ENCODE assay signal across 9 cellular contexts in genomic region chr21:38355992-38356781, GRCh38.
DNase-seq lines count a peak whose midpoint lies in the region; ATAC-seq, FAIRE-seq and TF ChIP-seq lines count a peak whose summit lies in the region.
"Had no signal": no experiment of that assay in that cellular context is flagged by ENCODE, and none has a peak within 500 bp of the region (broad histone marks: within the 10 kb centered on the region; RNA-seq: fewer than 3 reads in every experiment).

No MANE protein-coding gene starts in this region.

- H3K36me3 Mint-ChIP-seq in WTC11, result no peaks in the 10 kb centered on the region
- H3K36me3 Mint-ChIP-seq: activated naive CD4-positive, alpha-beta T cell treated with anti-CD3 and anti-CD28 coated beads, Interleukin-2, amount 50 U/mL, for 24 hours had no signal

- H3K27ac Mint-ChIP-seq in WTC11, result no peak overlapping the region
- H3K27ac Mint-ChIP-seq: activated naive CD4-positive, alpha-beta T cell treated with anti-CD3 and anti-CD28 coated beads, Interleukin-2, amount 50 U/mL, for 24 hours had no signal

- CTCF ChIA-PET in WTC11 (lab: Charles Lee), result interaction anchor here (0.6 to 4.1 kb wide), 17 partner anchors 15 to 673 kb away, joined by 3 to 55 read pairs (median 3); no protein-coding TSS in a partner anchor

- FAIRE-seq in bronchial epithelial cell (lab: Jason Lieb, UNC), result peak; percentile 93

- H3K27me3 ChIP-seq in bronchial epithelial cell (ENCODE audit: control insufficient read depth, insufficient read depth, low read length), result no peaks in the 10 kb centered on the region
- no peaks in the 10 kb centered on the region for H3K27me3 ChIP-seq in kidney epithelial cell (ENCODE audit: control insufficient read depth, insufficient read depth, low read length)

- TF ChIP-seq CTCF in WTC11 (IDR thresholded peaks at IDR 0.05), result peak; percentile 86
- peak; percentile 99 for TF ChIP-seq CTCF in bronchial epithelial cell (IDR thresholded peaks at IDR 0.05; ENCODE audit: insufficient read depth, low read length, severe bottlenecking)
- TF ChIP-seq CTCF in kidney epithelial cell (IDR thresholded peaks at IDR 0.05; ENCODE audit: insufficient read depth, low read length, poor library complexity, severe bottlenecking), result peak; percentile 98

- H3K9me3 Mint-ChIP-seq in WTC11, result peaks cover 19% of the 10 kb centered on the region
- H3K9me3 Mint-ChIP-seq: activated naive CD4-positive, alpha-beta T cell treated with anti-CD3 and anti-CD28 coated beads, Interleukin-2, amount 50 U/mL, for 24 hours had no signal

- POLR2A ChIA-PET in WTC11 (lab: Charles Lee), result no interaction called here

- ATAC-seq in HG02678 (IDR thresholded peaks at IDR 0.05; ENCODE audit: unreplicated experiment), result peak; percentile 45
- ATAC-seq in WTC11, result peak; percentile 78
- no peak for ATAC-seq in HG03135 (IDR thresholded peaks at IDR 0.05; ENCODE audit: unreplicated experiment)

- DNase-seq in DMS 273 (lab: John Stamatoyannopoulos, UW; ENCODE audit: unreplicated experiment), result peak; percentile 91
- peak; percentile 91 for DNase-seq in NCI-H2196 (lab: John Stamatoyannopoulos, UW; ENCODE audit: unreplicated experiment)
- peak; percentile 90 for DNase-seq in WTC11 (ENCODE audit: low spot score)
- DNase-seq in bronchial epithelial cell (ENCODE audit: low read depth), result peak; percentile 45
- no peak for DNase-seq in kidney epithelial cell (ENCODE audit: low read depth)
- peak; percentile 83 to 84 for DNase-seq in stimulated activated CD4-positive, alpha-beta T cell treated with anti-CD3 and anti-CD28 coated beads, Interleukin-2, amount 100 ng/mL, for 24 hours

- H3K4me3 Mint-ChIP-seq in WTC11, result no peak overlapping the region
- H3K4me3 Mint-ChIP-seq: activated naive CD4-positive, alpha-beta T cell treated with anti-CD3 and anti-CD28 coated beads, Interleukin-2, amount 50 U/mL, for 24 hours had no signal

- H3K36me3 ChIP-seq in bronchial epithelial cell (ENCODE audit: control insufficient read depth, insufficient read depth, low read length) (no peaks in the 10 kb centered on the region), kidney epithelial cell (ENCODE audit: control insufficient read depth, insufficient read depth, low read length) (no peaks in the 10 kb centered on the region)

- peaks cover 18% of the 10 kb centered on the region for H3K27me3 Mint-ChIP-seq in WTC11 (ENCODE audit: low read depth)

- H3K4me1 Mint-ChIP-seq in WTC11, result peaks cover 23% of the 10 kb centered on the region

- H3K4me3 ChIP-seq in bronchial epithelial cell (ENCODE audit: low read depth, low read length) (no peak overlapping the region), kidney epithelial cell (ENCODE audit: low read depth, low read length) (no peak overlapping the region)

TF ChIP-seq in WTC11, 78 proteins besides CTCF, POLR2A, EP300 and RAD21:
- TF ChIP-seq NFE2L1 (CRISPR knock-in tag; IDR thresholded peaks at IDR 0.05), result peak; percentile 45; the same call in 1 of the 2 replicates
- peak; percentile 72; the same call in 1 of the 2 replicates for TF ChIP-seq ZNF263 (CRISPR knock-in tag; IDR thresholded peaks at IDR 0.05; ENCODE audit: low read depth)
- 0 out of 2 replicates have a peak, but pooled peaks have one; percentile 6 for TF ChIP-seq ETV6 (CRISPR knock-in tag; IDR thresholded peaks at IDR 0.05)
- TF ChIP-seq, protein P1, sequence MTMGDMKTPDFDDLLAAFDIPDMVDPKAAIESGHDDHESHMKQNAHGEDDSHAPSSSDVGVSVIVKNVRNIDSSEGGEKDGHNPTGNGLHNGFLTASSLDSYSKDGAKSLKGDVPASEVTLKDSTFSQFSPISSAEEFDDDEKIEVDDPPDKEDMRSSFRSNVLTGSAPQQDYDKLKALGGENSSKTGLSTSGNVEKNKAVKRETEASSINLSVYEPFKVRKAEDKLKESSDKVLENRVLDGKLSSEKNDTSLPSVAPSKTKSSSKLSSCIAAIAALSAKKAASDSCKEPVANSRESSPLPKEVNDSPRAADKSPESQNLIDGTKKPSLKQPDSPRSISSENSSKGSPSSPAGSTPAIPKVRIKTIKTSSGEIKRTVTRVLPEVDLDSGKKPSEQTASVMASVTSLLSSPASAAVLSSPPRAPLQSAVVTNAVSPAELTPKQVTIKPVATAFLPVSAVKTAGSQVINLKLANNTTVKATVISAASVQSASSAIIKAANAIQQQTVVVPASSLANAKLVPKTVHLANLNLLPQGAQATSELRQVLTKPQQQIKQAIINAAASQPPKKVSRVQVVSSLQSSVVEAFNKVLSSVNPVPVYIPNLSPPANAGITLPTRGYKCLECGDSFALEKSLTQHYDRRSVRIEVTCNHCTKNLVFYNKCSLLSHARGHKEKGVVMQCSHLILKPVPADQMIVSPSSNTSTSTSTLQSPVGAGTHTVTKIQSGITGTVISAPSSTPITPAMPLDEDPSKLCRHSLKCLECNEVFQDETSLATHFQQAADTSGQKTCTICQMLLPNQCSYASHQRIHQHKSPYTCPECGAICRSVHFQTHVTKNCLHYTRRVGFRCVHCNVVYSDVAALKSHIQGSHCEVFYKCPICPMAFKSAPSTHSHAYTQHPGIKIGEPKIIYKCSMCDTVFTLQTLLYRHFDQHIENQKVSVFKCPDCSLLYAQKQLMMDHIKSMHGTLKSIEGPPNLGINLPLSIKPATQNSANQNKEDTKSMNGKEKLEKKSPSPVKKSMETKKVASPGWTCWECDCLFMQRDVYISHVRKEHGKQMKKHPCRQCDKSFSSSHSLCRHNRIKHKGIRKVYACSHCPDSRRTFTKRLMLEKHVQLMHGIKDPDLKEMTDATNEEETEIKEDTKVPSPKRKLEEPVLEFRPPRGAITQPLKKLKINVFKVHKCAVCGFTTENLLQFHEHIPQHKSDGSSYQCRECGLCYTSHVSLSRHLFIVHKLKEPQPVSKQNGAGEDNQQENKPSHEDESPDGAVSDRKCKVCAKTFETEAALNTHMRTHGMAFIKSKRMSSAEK (CRISPR knock-in tag; IDR thresholded peaks at IDR 0.05; ENCODE audit: borderline replicate concordance), result no peak
